Comparison of ENCODE assay signal across 20 cellular contexts in genomic region chr4:57989430-57989829, GRCh38.
DNase-seq lines count a peak whose midpoint lies in the region; ATAC-seq and TF ChIP-seq lines count a peak whose summit lies in the region.
"Had no signal": no experiment of that assay in that cellular context is flagged by ENCODE, and none has a peak within 500 bp of the region (broad histone marks: within the 10 kb centered on the region; RNA-seq: fewer than 3 reads in every experiment).

No MANE protein-coding gene starts in this region.

- H2BK5ac ChIP-seq in mesendoderm (ENCODE audit: low read length): no peak overlapping the region

- H3K79me1 ChIP-seq in mesendoderm (ENCODE audit: low read length): no peaks in the 10 kb centered on the region

- H3K9me3 Mint-ChIP-seq in endodermal cell: peaks cover 2% of the 10 kb centered on the region

- no peak overlapping the region for H3K9ac ChIP-seq in endodermal cell (ENCODE audit: extremely low read depth, low read length, poor library complexity, severe bottlenecking)
- H3K9ac ChIP-seq in mesendoderm (ENCODE audit: low read length): no peak overlapping the region
- H3K9ac ChIP-seq in MM.1S (ENCODE audit: low read length): no peak overlapping the region
- H3K9ac ChIP-seq: BLaER1 had no signal

- no peak overlapping the region for H3K27ac Mint-ChIP-seq in endodermal cell
- H3K27ac Mint-ChIP-seq: B cell; CD4-positive, CD25-positive, alpha-beta regulatory T cell; CD8-positive, alpha-beta T cell; H9 had no signal

- no peak overlapping the region for H3K23ac ChIP-seq in mesendoderm (ENCODE audit: low read length)

- H3K36me3 ChIP-seq in endodermal cell (ENCODE audit: control insufficient read depth, insufficient read depth, low read length): no peaks in the 10 kb centered on the region
- no peaks in the 10 kb centered on the region for H3K36me3 ChIP-seq in mesendoderm (ENCODE audit: control insufficient read depth, insufficient read depth, low read length)
- no peaks in the 10 kb centered on the region for H3K36me3 ChIP-seq in MM.1S (replicated peaks; ENCODE audit: insufficient read depth, low read length)
- H3K36me3 ChIP-seq: BLaER1 had no signal

- H3F3A ChIP-seq in MM.1S (ENCODE audit: insufficient read depth, low read length): no peaks in the 10 kb centered on the region

- H3K56ac ChIP-seq in mesendoderm (ENCODE audit: low read length): no peak overlapping the region

- H3K9me3 ChIP-seq in endodermal cell (ENCODE audit: control insufficient read depth, low read length) (no peaks in the 10 kb centered on the region), MM.1S (replicated peaks; ENCODE audit: insufficient read depth, low read length) (no peaks in the 10 kb centered on the region)
- H3K9me3 ChIP-seq: BLaER1, Caco-2 had no signal

- no peak overlapping the region for H4K5ac ChIP-seq in mesendoderm (ENCODE audit: low read length)

- ATAC-seq in GM18519 (IDR thresholded peaks at IDR 0.05; ENCODE audit: low FRiP score, unreplicated experiment): no peak
- no peak for ATAC-seq in GM18520 (IDR thresholded peaks at IDR 0.05; ENCODE audit: unreplicated experiment)
- ATAC-seq: CD8-positive, alpha-beta T cell; GM12878; HCT116 had no signal

- no peak overlapping the region for H3K18ac ChIP-seq in mesendoderm (ENCODE audit: low read length)

- no peak overlapping the region for H3K4me3 Mint-ChIP-seq in endodermal cell
- H3K4me3 Mint-ChIP-seq: B cell; CD8-positive, alpha-beta T cell; H9 had no signal

- no peak overlapping the region for H3K4me3 ChIP-seq in endodermal cell (ENCODE audit: low read length)
- H3K4me3 ChIP-seq in mesendoderm (ENCODE audit: low read length): no peak overlapping the region
- no peak overlapping the region for H3K4me3 ChIP-seq in MM.1S (ENCODE audit: low read length)
- H3K4me3 ChIP-seq: BLaER1, GM12878 had no signal

- peak; percentile 8 for DNase-seq in NCI-H146 (lab: John Stamatoyannopoulos, UW)
- DNase-seq in NCI-H146 treated with DMSO at 0.1 percent for 48 hours (lab: John Stamatoyannopoulos, UW; ENCODE audit: unreplicated experiment): no peak
- peak; percentile 57 for DNase-seq in endodermal cell
- peak; percentile 59 for DNase-seq in mesendoderm
- no peak for DNase-seq in MM.1S
- DNase-seq: Caco-2; CD4-positive, CD25-positive, alpha-beta regulatory T cell; CD8-positive, alpha-beta T cell; DMS153; DND-41; GDM1; H9 had no signal

- H3K4me2 ChIP-seq in mesendoderm (ENCODE audit: low read length) (no peak overlapping the region), MM.1S (ENCODE audit: low read depth, low read length) (no peak overlapping the region)
- H3K4me2 ChIP-seq: BLaER1 had no signal

- no peak for TF ChIP-seq CTCF in endodermal cell (conservative IDR thresholded peaks at IDR 0.05)
- no peak for TF ChIP-seq CTCF in MM.1S (IDR thresholded peaks at IDR 0.05; ENCODE audit: low read length)

- no peak overlapping the region for H2AFZ ChIP-seq in MM.1S (ENCODE audit: low read length)

- H3K4ac ChIP-seq in mesendoderm (ENCODE audit: low read depth, low read length): no peak overlapping the region

- H3K27me3 ChIP-seq in endodermal cell (ENCODE audit: control insufficient read depth, insufficient read depth, low read length, poor library complexity, severe bottlenecking) (peaks cover 19% of the 10 kb centered on the region), mesendoderm (ENCODE audit: insufficient read depth, low read length, poor library complexity) (no peaks in the 10 kb centered on the region), MM.1S (replicated peaks; ENCODE audit: insufficient read depth, low read length) (no peaks in the 10 kb centered on the region)
- H3K27me3 ChIP-seq: BLaER1 had no signal

- no peaks in the 10 kb centered on the region for H3K36me3 Mint-ChIP-seq in endodermal cell (ENCODE audit: low read depth)
- H3K36me3 Mint-ChIP-seq: CD4-positive, CD25-positive, alpha-beta regulatory T cell; CD8-positive, alpha-beta T cell had no signal

- H3K27me3 Mint-ChIP-seq in endodermal cell (ENCODE audit: insufficient read depth): peaks cover 18% of the 10 kb centered on the region
- H3K27me3 Mint-ChIP-seq: B cell; CD4-positive, CD25-positive, alpha-beta regulatory T cell had no signal

- H3K4me1 ChIP-seq in endodermal cell (ENCODE audit: control insufficient read depth, insufficient read depth, low read length): no peaks in the 10 kb centered on the region
- H3K4me1 ChIP-seq in mesendoderm (ENCODE audit: control insufficient read depth, low read depth, low read length): no peaks in the 10 kb centered on the region
- H3K4me1 ChIP-seq in MM.1S (ENCODE audit: low read length): no peaks in the 10 kb centered on the region
- H3K4me1 ChIP-seq: Caco-2 had no signal

- H3K9me2 ChIP-seq in MM.1S (replicated peaks; ENCODE audit: insufficient read depth, low read length): no peaks in the 10 kb centered on the region

- H4K20me1 ChIP-seq in MM.1S (ENCODE audit: insufficient read depth, low read length): no peaks in the 10 kb centered on the region
- H4K20me1 ChIP-seq: BLaER1 had no signal

- H4K8ac ChIP-seq in mesendoderm (ENCODE audit: low read depth, low read length): no peak overlapping the region

- no peak overlapping the region for H2BK15ac ChIP-seq in mesendoderm (replicated peaks; ENCODE audit: low read depth)

- WGBS in endodermal cell (ENCODE audit: insufficient coverage in 1 of 2, insufficient read length in 1 of 2), 2 experiments: 73 to 85% methylated on average over 3 to 6 of the region's 6 CpGs
- WGBS in mesendoderm (ENCODE audit: extremely low coverage, insufficient coverage, low lambda C conversion rate): no CpG with 5 or more reads among the region's 6 CpGs

- no peak overlapping the region for H2BK120ac ChIP-seq in mesendoderm (ENCODE audit: low read depth, low read length)

- H3K27ac ChIP-seq in endodermal cell (ENCODE audit: low read depth, low read length): no peak overlapping the region
- no peak overlapping the region for H3K27ac ChIP-seq in mesendoderm (ENCODE audit: low read depth, low read length)
- H3K27ac ChIP-seq in MM.1S (ENCODE audit: low read length): no peak overlapping the region
- H3K27ac ChIP-seq: 22Rv1, BLaER1, C4-2B had no signal

- H2AK5ac ChIP-seq in mesendoderm (ENCODE audit: low read length): no peak overlapping the region

- no peaks in the 10 kb centered on the region for H3K4me1 Mint-ChIP-seq in endodermal cell
- H3K4me1 Mint-ChIP-seq: B cell; CD4-positive, CD25-positive, alpha-beta regulatory T cell; H9 had no signal

- no peaks in the 10 kb centered on the region for H3K79me2 ChIP-seq in mesendoderm (ENCODE audit: control insufficient read depth, insufficient read depth, low read length)
- no peaks in the 10 kb centered on the region for H3K79me2 ChIP-seq in MM.1S (ENCODE audit: low read length)

Comparison
In these comparisons a context has a peak if more than half of its experiments do, and no peak if none do; other contexts are left out.
1. DNase-seq: peak in NCI-H146 (single experiment), endodermal cell (single experiment) and mesendoderm (single experiment); none in NCI-H146 treated with DMSO at 0.1 percent for 48 hours (single experiment) and MM.1S (single experiment).